Comparison of ENCODE assay signal across 15 cellular contexts in the genomic region with DNA sequence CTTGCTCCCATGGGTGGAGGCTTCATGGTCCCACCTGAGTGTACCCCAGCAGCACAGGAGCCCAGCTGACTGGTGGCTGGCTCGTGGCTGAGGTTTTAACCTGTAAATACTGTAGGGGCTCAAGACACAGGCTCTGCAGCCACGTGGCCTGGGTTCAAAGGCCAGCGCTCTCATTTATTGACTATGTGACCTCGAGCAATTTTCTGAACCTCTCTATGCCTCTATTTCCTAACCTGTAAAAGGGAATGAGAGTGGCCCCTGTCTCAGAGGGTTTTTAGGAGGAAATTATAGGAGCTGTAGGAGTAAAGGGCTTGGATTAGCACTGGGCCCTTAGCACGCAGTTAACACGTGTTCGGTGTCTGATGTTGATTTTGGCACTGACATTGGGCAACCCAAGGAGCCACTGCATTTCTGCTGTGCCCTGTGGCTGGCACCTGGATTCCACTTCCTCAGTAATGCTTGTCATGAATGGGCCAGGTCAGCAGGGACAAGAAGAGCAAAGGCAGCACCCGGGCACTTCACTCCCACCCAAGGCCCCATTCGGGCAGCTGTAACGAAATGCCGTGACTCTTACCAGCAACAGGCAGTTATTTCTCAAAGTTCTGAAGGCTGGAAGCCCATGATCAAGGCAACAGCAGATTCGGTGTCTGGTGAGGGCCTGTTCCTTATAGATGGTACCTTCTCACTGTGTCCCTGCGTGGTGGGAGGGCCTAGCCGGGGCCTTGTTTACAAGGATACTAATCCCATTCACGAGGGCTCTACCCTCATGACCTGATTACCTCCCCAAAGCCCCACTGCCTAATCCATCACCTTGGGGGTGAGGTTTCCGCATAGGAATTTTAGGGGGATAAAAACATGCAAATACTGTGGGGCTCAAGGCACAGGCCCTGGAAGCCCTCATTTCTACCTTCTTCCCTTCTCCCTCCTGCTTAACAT. TPM values are rescaled to one million over a fixed set of nuclear protein-coding genes. Genes with fewer than 3 reads are reported as not detected.
DNase-seq lines count a peak whose midpoint lies in the region; ATAC-seq and TF ChIP-seq lines count a peak whose summit lies in the region.
"Had no signal": no experiment of that assay in that cellular context is flagged by ENCODE, and none has a peak within 500 bp of the region (broad histone marks: within the 10 kb centered on the region; RNA-seq: fewer than 3 reads in every experiment).

No MANE protein-coding gene starts in this region.

- H3K27me3 ChIP-seq in HUES64 (ENCODE audit: insufficient read depth, low read length) (no peaks in the 10 kb centered on the region), body of pancreas (no peaks in the 10 kb centered on the region), stomach (no peaks in the 10 kb centered on the region), adrenal gland (no peaks in the 10 kb centered on the region)
- H3K27me3 ChIP-seq: SJSA1 had no signal

- ATAC-seq in body of pancreas (peak; percentile 72), left lobe of liver (peak; percentile 45), GM21528 (IDR thresholded peaks at IDR 0.05; ENCODE audit: low FRiP score, unreplicated experiment) (no peak)
- ATAC-seq: stimulated activated naive B cell treated with anti-CD40 and anti-IgM and Interleukin-4, amounts not matched to agents 10 μg/mL and 1 μg/mL and 100 μg/mL, for 72 hours had no signal

- intact Hi-C loops in body of pancreas (cut with DNase I): no loop called here
- intact Hi-C loops in stomach (cut with DNase I; ENCODE audit: low total_unique reads): no loop called here
- intact Hi-C loops in adrenal gland (cut with DNase I): no loop called here

- no peak for TF ChIP-seq CTCF in body of pancreas (IDR thresholded peaks at IDR 0.05)
- TF ChIP-seq CTCF in stomach (IDR thresholded peaks at IDR 0.05): no peak
- no peak for TF ChIP-seq CTCF in adrenal gland (IDR thresholded peaks at IDR 0.05)

- peaks cover 45% of the 10 kb centered on the region for H3K4me1 ChIP-seq in HUES64 (ENCODE audit: insufficient read depth, low read length)
- H3K4me1 ChIP-seq in body of pancreas: peaks cover 100% of the 10 kb centered on the region
- peaks cover 88 to 100% (median 96%) of the 10 kb centered on the region in 4 donors for H3K4me1 ChIP-seq in stomach
- H3K4me1 ChIP-seq in adrenal gland (replicated peaks in 1 of 2): peaks cover 36 to 58% of the 10 kb centered on the region in 2 donors

- H3K4me3 ChIP-seq in HUES64 (ENCODE audit: low read length) (no peak overlapping the region), body of pancreas (no peak overlapping the region), stomach (no peak overlapping the region), adrenal gland (no peak overlapping the region)
- H3K4me3 ChIP-seq: SJSA1 had no signal

- H3K9me3 ChIP-seq in HUES64 (ENCODE audit: insufficient read depth, low read depth, low read length) (no peaks in the 10 kb centered on the region), body of pancreas (no peaks in the 10 kb centered on the region), stomach (no peaks in the 10 kb centered on the region), adrenal gland (replicated peaks in 1 of 3) (no peaks in the 10 kb centered on the region)
- H3K9me3 ChIP-seq: SJSA1 had no signal

- H3K36me3 ChIP-seq in HUES64 (ENCODE audit: insufficient read depth, low read length) (no peaks in the 10 kb centered on the region), body of pancreas (replicated peaks in 1 of 2; ENCODE audit: insufficient read depth in 1 of 2, low read depth in 2 of 2) (no peaks in the 10 kb centered on the region), stomach (no peaks in the 10 kb centered on the region), adrenal gland (replicated peaks in 1 of 2) (no peaks in the 10 kb centered on the region)
- H3K36me3 ChIP-seq: SJSA1 had no signal

- no peak overlapping the region for H3K9ac ChIP-seq in HUES64 (ENCODE audit: low read depth, low read length)

- DNase-seq in body of pancreas (peak; percentile 82 to 92 (median 88)), left lobe of liver (ENCODE audit: low spot score) (peak; percentile 90), stomach (peak; percentile 84), adrenal gland (no peak), hippocampal formation (lab: John Stamatoyannopoulos, UW) (no peak), NCI-H446 (lab: John Stamatoyannopoulos, UW) (no peak)
- DNase-seq: activated CD4-positive, alpha-beta T cell treated with anti-CD3 and anti-CD28 coated beads for 48 hours; activated naive CD8-positive, alpha-beta T cell treated with anti-CD3 and anti-CD28 coated beads, Interleukin-2, amount 10 ng/mL, durations not matched to agents 7 days and 5 days; erythroblast; left cardiac atrium; stimulated activated CD4-positive, alpha-beta T cell treated with anti-CD3 and anti-CD28 coated beads, Interleukin-12 subunit alpha, Interleukin-12 subunit beta, amount 100 ng/mL, for 4 hours; stimulated activated naive B cell treated with anti-CD40 and anti-IgM and Interleukin-4, amounts not matched to agents 10 μg/mL and 1 μg/mL and 100 μg/mL, for 72 hours had no signal

- no peak for TF ChIP-seq POLR2A in body of pancreas (IDR thresholded peaks at IDR 0.05)
- no peak for TF ChIP-seq POLR2A in stomach (IDR thresholded peaks at IDR 0.05)
- no peak for TF ChIP-seq POLR2A in adrenal gland (IDR thresholded peaks at IDR 0.05)

- 75% methylated on average over 15 of the region's 16 CpGs for WGBS in HUES64
- WGBS in body of pancreas, 2 donors: 35 to 44% methylated on average over 11 to 16 of the region's 16 CpGs
- 37 to 52% (median 47%) methylated on average over 15 to 16 of the region's 16 CpGs for WGBS in stomach, 5 donors
- 81 to 89% (median 86%) methylated on average over 14 to 16 of the region's 16 CpGs for WGBS in adrenal gland, 4 donors

- no peak for TF ChIP-seq EP300 in stomach (IDR thresholded peaks at IDR 0.05)

- H3K27ac ChIP-seq in HUES64 (ENCODE audit: low read depth, low read length) (peak overlapping the region; percentile 43; the same call in 1 of the 2 replicates), body of pancreas (peak overlapping the region; percentile 60 to 84 (median 80)), stomach (peak overlapping the region; percentile 49 to 94 (median 89)), adrenal gland (no peak overlapping the region)
- H3K27ac ChIP-seq: SJSA1 had no signal

RNA-seq across cellular contexts. Expression of gene ARHGEF10L, which starts 25.2 kb away (rescaled TPM):
- polyA plus RNA-seq in HUES64 (2013, experiment 1 of 2): 13.5 TPM
- polyA plus RNA-seq in HUES64 (2013, experiment 2 of 2): 13.4 TPM
- total RNA-seq in body of pancreas (10 to 100 TPM; 81.4 to 93.1 TPM), left lobe of liver (126 TPM), stomach (100 to 1,000 TPM in 2 of 5 donors, 10 to 100 TPM in 3; 24.2 to 329 (median 75.4) TPM), adrenal gland (10 to 100 TPM; 18.2 to 53.9 (median 33.6) TPM)
- polyA plus RNA-seq in stomach (10 to 100 TPM; 15.4 to 49.2 (median 22.5) TPM), adrenal gland (10 to 100 TPM in 2 of 3 donors, 1 to 10 TPM in 1; 5.0 to 54.9 (median 28.9) TPM)

Comparison
In these comparisons a context has a peak if more than half of its experiments do, and no peak if none do; other contexts are left out.
1. H3K27ac ChIP-seq: peak in HUES64 (single experiment), body of pancreas (4 of 4) and stomach (5 of 5); none in adrenal gland (0 of 5).
2. DNase-seq: peak in body of pancreas (4 of 4), left lobe of liver (single experiment) and stomach (single experiment); none in adrenal gland (0 of 7), hippocampal formation (0 of 2) and NCI-H446 (0 of 2).